ENCODE assay signal across 10 cellular contexts in the genomic region with DNA sequence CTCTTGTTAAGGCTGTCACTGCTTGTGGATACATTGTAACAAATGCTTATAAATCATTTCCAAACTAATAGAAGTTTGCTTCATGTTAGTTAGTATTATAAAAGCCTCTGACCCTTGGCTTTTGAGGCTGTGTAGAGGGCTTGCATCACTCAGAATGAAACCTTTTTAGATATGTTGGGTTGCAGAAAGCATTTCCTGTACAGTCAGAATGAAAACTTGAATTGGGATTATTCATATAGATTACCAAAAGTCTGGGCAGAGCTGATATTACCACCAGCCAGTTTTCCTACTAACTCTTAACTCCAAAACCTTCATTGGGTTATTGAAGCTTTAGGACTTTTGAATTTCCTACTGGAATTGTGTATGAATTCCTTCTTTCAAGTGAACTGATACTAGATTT. TPM values are rescaled to one million over a fixed set of nuclear protein-coding genes. Genes with fewer than 3 reads are reported as not detected.
A peak's percentile ranks its signal among the peaks of the same experiment; 100 is the strongest.
DNase-seq lines count a peak whose midpoint lies in the region; ATAC-seq and TF ChIP-seq lines count a peak whose summit lies in the region.
"Had no signal": no experiment of that assay in that cellular context is flagged by ENCODE, and none has a peak within 500 bp of the region (broad histone marks: within the 10 kb centered on the region; RNA-seq: fewer than 3 reads in every experiment).

No MANE protein-coding gene starts in this region.

- H2AFZ ChIP-seq in SK-N-SH (ENCODE audit: low read depth), result no peak overlapping the region

- H3K9me3 ChIP-seq in SK-N-SH, result no peaks in the 10 kb centered on the region

- CTCF ChIA-PET in T-cell (lab: Charles Lee), result interaction anchor here in 1 of 2 donors (0.9 kb wide), 1 partner anchor 10 kb away, joined by 4 read pairs; no protein-coding TSS in a partner anchor
- CTCF ChIA-PET in SK-N-SH (lab: Yijun Ruan, JAX), result interaction anchor here (1.2 kb wide), 1 partner anchor 12 kb away, joined by 6 read pairs; no protein-coding TSS in a partner anchor

- ATAC-seq in GM19328 (IDR thresholded peaks at IDR 0.05; ENCODE audit: unreplicated experiment) (peak; percentile 58), HG03066 (IDR thresholded peaks at IDR 0.05; ENCODE audit: low read depth, unreplicated experiment) (peak; percentile 84), T-cell (replicated peaks in 1 of 4) (no peak)
- ATAC-seq: SK-N-SH treated with all-trans-retinoic acid at 6 μM for 48 hours had no signal

- H3K4me3 Mint-ChIP-seq in activated naive CD8-positive, alpha-beta T cell treated with anti-CD3 and anti-CD28 coated beads for 36 hours, result no peak overlapping the region
- H3K4me3 Mint-ChIP-seq in T-cell, result no peak overlapping the region

- H3K27ac ChIP-seq in SK-N-SH (ENCODE audit: low read depth in 2 of 2, low read length in 1 of 2), result no peak overlapping the region

- no peak for TF ChIP-seq CTCF in SK-N-SH (IDR thresholded peaks at IDR 0.05)

- H3K4me1 ChIP-seq in SK-N-SH (ENCODE audit: control insufficient read depth in 1 of 2, insufficient read depth in 2 of 2, low read depth in 1 of 2, low read length in 1 of 2), result peaks cover 0 to 11% of the 10 kb centered on the region in 2 experiments; a peak in 1 of 4 replicates

- no peak for TF ChIP-seq EP300 in SK-N-SH (IDR thresholded peaks at IDR 0.05; ENCODE audit: borderline replicate concordance in 1 of 2, low read depth in 1 of 2, low read length in 1 of 2)

- DNase-seq in EL, result peak; percentile 52
- DNase-seq in activated naive CD8-positive, alpha-beta T cell treated with anti-CD3 and anti-CD28 coated beads for 36 hours, result no peak
- DNase-seq in NCI-H446 treated with DMSO at 0.1 percent for 48 hours (lab: John Stamatoyannopoulos, UW), result no peak
- no peak for DNase-seq in T-cell
- no peak for DNase-seq in NCI-H510A treated with DMSO at 0.1 percent for 48 hours (lab: John Stamatoyannopoulos, UW)
- no peak for DNase-seq in SK-N-SH
- DNase-seq: Karpas-422 had no signal

- H3K79me2 ChIP-seq in SK-N-SH (ENCODE audit: insufficient read depth), result peaks cover 99% of the 10 kb centered on the region

- H3K9me3 Mint-ChIP-seq in activated naive CD8-positive, alpha-beta T cell treated with anti-CD3 and anti-CD28 coated beads for 36 hours, result no peaks in the 10 kb centered on the region
- H3K9me3 Mint-ChIP-seq in T-cell, result no peaks in the 10 kb centered on the region

- H3K27me3 ChIP-seq in SK-N-SH (ENCODE audit: insufficient read depth), result no peaks in the 10 kb centered on the region

- TF ChIP-seq RAD21 in SK-N-SH (IDR thresholded peaks at IDR 0.05; ENCODE audit: low read length), result no peak

- H3K4me2 ChIP-seq in SK-N-SH, result no peak overlapping the region

- H3K36me3 ChIP-seq in SK-N-SH (replicated peaks in 1 of 2; ENCODE audit: control insufficient read depth in 1 of 2, insufficient read depth in 2 of 2, low read length in 1 of 2), result peaks cover 10 to 24% of the 10 kb centered on the region in 2 experiments

- no peak overlapping the region for H3K9ac ChIP-seq in SK-N-SH

- no peak overlapping the region for H3K4me3 ChIP-seq in SK-N-SH (ENCODE audit: low read depth in 2 of 2, low read length in 1 of 2)

- no peaks in the 10 kb centered on the region for H3K27me3 Mint-ChIP-seq in activated naive CD8-positive, alpha-beta T cell treated with anti-CD3 and anti-CD28 coated beads for 36 hours
- H3K27me3 Mint-ChIP-seq in T-cell, result no peaks in the 10 kb centered on the region

- peak overlapping the region; percentile 68 for H3K27ac Mint-ChIP-seq in activated naive CD8-positive, alpha-beta T cell treated with anti-CD3 and anti-CD28 coated beads for 36 hours
- H3K27ac Mint-ChIP-seq in T-cell, result peak overlapping the region in 1 of 2 donors; percentile 22

- peaks cover 91% of the 10 kb centered on the region for H4K20me1 ChIP-seq in SK-N-SH (ENCODE audit: insufficient read depth)

- H3K9me2 ChIP-seq in SK-N-SH, result no peaks in the 10 kb centered on the region

- peaks cover 60% of the 10 kb centered on the region for H3K4me1 Mint-ChIP-seq in activated naive CD8-positive, alpha-beta T cell treated with anti-CD3 and anti-CD28 coated beads for 36 hours
- H3K4me1 Mint-ChIP-seq in T-cell, result peaks cover 74 to 80% (median 77%) of the 10 kb centered on the region in 3 donors

- H3K36me3 Mint-ChIP-seq in activated naive CD8-positive, alpha-beta T cell treated with anti-CD3 and anti-CD28 coated beads for 36 hours, result peaks cover 47% of the 10 kb centered on the region
- H3K36me3 Mint-ChIP-seq in T-cell, result peaks cover 23% of the 10 kb centered on the region

- H3F3A ChIP-seq in SK-N-SH (replicated peaks; ENCODE audit: insufficient read depth), result peaks cover 21% of the 10 kb centered on the region

- POLR2A ChIA-PET in T-cell (lab: Charles Lee) (interaction anchor here in 1 of 2 donors (0.5 to 0.6 kb wide), 2 partner anchors 257 to 381 kb away, joined by 3 to 4 read pairs; no protein-coding TSS in a partner anchor), SK-N-SH (lab: Yijun Ruan, JAX) (interaction anchor here (0.7 kb wide), 1 partner anchor 12 kb away, joined by 3 read pairs; the partner anchor contains the start of gene KMT2A)

TF ChIP-seq in SK-N-SH, 30 proteins besides CTCF, POLR2A, EP300 and RAD21 (continues in another document):
- TF ChIP-seq, protein P1, sequence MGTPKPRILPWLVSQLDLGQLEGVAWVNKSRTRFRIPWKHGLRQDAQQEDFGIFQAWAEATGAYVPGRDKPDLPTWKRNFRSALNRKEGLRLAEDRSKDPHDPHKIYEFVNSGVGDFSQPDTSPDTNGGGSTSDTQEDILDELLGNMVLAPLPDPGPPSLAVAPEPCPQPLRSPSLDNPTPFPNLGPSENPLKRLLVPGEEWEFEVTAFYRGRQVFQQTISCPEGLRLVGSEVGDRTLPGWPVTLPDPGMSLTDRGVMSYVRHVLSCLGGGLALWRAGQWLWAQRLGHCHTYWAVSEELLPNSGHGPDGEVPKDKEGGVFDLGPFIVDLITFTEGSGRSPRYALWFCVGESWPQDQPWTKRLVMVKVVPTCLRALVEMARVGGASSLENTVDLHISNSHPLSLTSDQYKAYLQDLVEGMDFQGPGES (IDR thresholded peaks at IDR 0.05; ENCODE audit: low read depth, low read length), result no peak
- TF ChIP-seq MXI1 (IDR thresholded peaks at IDR 0.05; ENCODE audit: low read depth, low read length), result no peak
- TF ChIP-seq, protein P2, sequence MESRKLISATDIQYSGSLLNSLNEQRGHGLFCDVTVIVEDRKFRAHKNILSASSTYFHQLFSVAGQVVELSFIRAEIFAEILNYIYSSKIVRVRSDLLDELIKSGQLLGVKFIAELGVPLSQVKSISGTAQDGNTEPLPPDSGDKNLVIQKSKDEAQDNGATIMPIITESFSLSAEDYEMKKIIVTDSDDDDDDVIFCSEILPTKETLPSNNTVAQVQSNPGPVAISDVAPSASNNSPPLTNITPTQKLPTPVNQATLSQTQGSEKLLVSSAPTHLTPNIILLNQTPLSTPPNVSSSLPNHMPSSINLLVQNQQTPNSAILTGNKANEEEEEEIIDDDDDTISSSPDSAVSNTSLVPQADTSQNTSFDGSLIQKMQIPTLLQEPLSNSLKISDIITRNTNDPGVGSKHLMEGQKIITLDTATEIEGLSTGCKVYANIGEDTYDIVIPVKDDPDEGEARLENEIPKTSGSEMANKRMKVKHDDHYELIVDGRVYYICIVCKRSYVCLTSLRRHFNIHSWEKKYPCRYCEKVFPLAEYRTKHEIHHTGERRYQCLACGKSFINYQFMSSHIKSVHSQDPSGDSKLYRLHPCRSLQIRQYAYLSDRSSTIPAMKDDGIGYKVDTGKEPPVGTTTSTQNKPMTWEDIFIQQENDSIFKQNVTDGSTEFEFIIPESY (IDR thresholded peaks at IDR 0.05; ENCODE audit: borderline replicate concordance, low read depth), result no peak
- no peak for TF ChIP-seq SIN3A (IDR thresholded peaks at IDR 0.05; ENCODE audit: borderline replicate concordance, low read depth, low read length)
- TF ChIP-seq EZH2phosphoT487 (IDR thresholded peaks at IDR 0.05; ENCODE audit: borderline replicate concordance, low read depth), result no peak
- TF ChIP-seq, protein P3, sequence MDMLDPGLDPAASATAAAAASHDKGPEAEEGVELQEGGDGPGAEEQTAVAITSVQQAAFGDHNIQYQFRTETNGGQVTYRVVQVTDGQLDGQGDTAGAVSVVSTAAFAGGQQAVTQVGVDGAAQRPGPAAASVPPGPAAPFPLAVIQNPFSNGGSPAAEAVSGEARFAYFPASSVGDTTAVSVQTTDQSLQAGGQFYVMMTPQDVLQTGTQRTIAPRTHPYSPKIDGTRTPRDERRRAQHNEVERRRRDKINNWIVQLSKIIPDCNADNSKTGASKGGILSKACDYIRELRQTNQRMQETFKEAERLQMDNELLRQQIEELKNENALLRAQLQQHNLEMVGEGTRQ (IDR thresholded peaks at IDR 0.05; ENCODE audit: borderline replicate concordance, low read depth, low read length), result no peak
- TF ChIP-seq, protein P4, sequence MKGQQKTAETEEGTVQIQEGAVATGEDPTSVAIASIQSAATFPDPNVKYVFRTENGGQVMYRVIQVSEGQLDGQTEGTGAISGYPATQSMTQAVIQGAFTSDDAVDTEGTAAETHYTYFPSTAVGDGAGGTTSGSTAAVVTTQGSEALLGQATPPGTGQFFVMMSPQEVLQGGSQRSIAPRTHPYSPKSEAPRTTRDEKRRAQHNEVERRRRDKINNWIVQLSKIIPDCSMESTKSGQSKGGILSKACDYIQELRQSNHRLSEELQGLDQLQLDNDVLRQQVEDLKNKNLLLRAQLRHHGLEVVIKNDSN (IDR thresholded peaks at IDR 0.05; ENCODE audit: borderline replicate concordance, low read depth), result no peak
- no peak for TF ChIP-seq GABPA (IDR thresholded peaks at IDR 0.05; ENCODE audit: low read depth)
- TF ChIP-seq JUND (IDR thresholded peaks at IDR 0.05), result no peak
- TF ChIP-seq MAX (IDR thresholded peaks at IDR 0.05; ENCODE audit: low read depth), result no peak
- no peak for TF ChIP-seq RCOR1 (IDR thresholded peaks at IDR 0.05; ENCODE audit: low read length)
- TF ChIP-seq POLR2AphosphoS5 (IDR thresholded peaks at IDR 0.05; ENCODE audit: low read depth, low read length), result no peak
- TF ChIP-seq MEF2A (IDR thresholded peaks at IDR 0.05; ENCODE audit: borderline replicate concordance, low read depth), result no peak
- no peak for TF ChIP-seq FOXM1 (IDR thresholded peaks at IDR 0.05; ENCODE audit: low read depth)

RNA-seq across cellular contexts. Expression of gene KMT2A, which starts 12.0 kb away (rescaled TPM):
- 10 to 100 TPM; 55.8 to 58.9 TPM for total RNA-seq in activated naive CD8-positive, alpha-beta T cell treated with anti-CD3 and anti-CD28 coated beads for 36 hours
- 100 to 1,000 TPM; 130 to 183 (median 153) TPM for total RNA-seq in T-cell
- 15.7 and 16.6 TPM in 2 replicates for polyA plus RNA-seq in SK-N-SH (2012; rRNA removed)
- polyA plus RNA-seq in SK-N-SH (2012; cell fraction: cytosol; rRNA removed), result 8.2 and 11.9 TPM in 2 replicates
- 41.9 and 53.5 TPM in 2 replicates for polyA plus RNA-seq in SK-N-SH (2012; cell fraction: nucleus; rRNA removed)

RNA-seq across cellular contexts. Expression of gene ATP5MG, which starts 46.9 kb away (rescaled TPM):
- total RNA-seq in activated naive CD8-positive, alpha-beta T cell treated with anti-CD3 and anti-CD28 coated beads for 36 hours, result 100 to 1,000 TPM; 246 to 264 TPM
- total RNA-seq in T-cell, result 100 to 1,000 TPM; 140 to 188 (median 172) TPM
- polyA plus RNA-seq in SK-N-SH (2012; rRNA removed), result 140 and 152 TPM in 2 replicates
- 157 and 208 TPM in 2 replicates for polyA plus RNA-seq in SK-N-SH (2012; cell fraction: cytosol; rRNA removed)
- 43.1 and 66.4 TPM in 2 replicates for polyA plus RNA-seq in SK-N-SH (2012; cell fraction: nucleus; rRNA removed)

Comparison
In these comparisons a context has a peak if more than half of its experiments do, and no peak if none do; other contexts are left out.
1. ATAC-seq: peak in GM19328 (single experiment) and HG03066 (single experiment); none in T-cell (0 of 4).